In genomic region chr4:144142690-144143326, GRCh38 we compare ENCODE assay signal across 9 cellular contexts. TPM values are rescaled to one million over a fixed set of nuclear protein-coding genes. Genes with fewer than 3 reads are reported as not detected.
DNase-seq lines count a peak whose midpoint lies in the region; ATAC-seq and TF ChIP-seq lines count a peak whose summit lies in the region.
"Not testable (repeated sequence)": the region's sequence is repeated elsewhere in the genome, so short reads cannot be mapped to it uniquely, and the experiment has no call there.
"Had no signal": no experiment of that assay in that cellular context is flagged by ENCODE, and none has a peak within 500 bp of the region (broad histone marks: within the 10 kb centered on the region; RNA-seq: fewer than 3 reads in every experiment).

No MANE protein-coding gene starts in this region.

- not testable (repeated sequence) for H3K9me3 Mint-ChIP-seq in activated T-helper 1 cell treated with anti-CD3 and anti-CD28 coated beads, Interleukin-12 subunit alpha, Interleukin-12 subunit beta, Interleukin-2, Interleukin-4 antibody, amounts not matched to agents 30 ng/mL and 10 ng/mL and 1 ng/mL, durations not matched to agents 14 hours and 24 hours and 36 hours

- H3K27ac ChIP-seq in 22Rv1; neural cell (ENCODE audit: low read length): not testable (repeated sequence)

- H3K36me3 Mint-ChIP-seq in activated T-helper 1 cell treated with anti-CD3 and anti-CD28 coated beads, Interleukin-12 subunit alpha, Interleukin-12 subunit beta, Interleukin-2, Interleukin-4 antibody, amounts not matched to agents 30 ng/mL and 10 ng/mL and 1 ng/mL, durations not matched to agents 14 hours and 24 hours and 36 hours (ENCODE audit: low read depth): not testable (repeated sequence)

- not testable (repeated sequence) for H3K27ac Mint-ChIP-seq in activated T-helper 1 cell treated with anti-CD3 and anti-CD28 coated beads, Interleukin-12 subunit alpha, Interleukin-12 subunit beta, Interleukin-2, Interleukin-4 antibody, amounts not matched to agents 30 ng/mL and 10 ng/mL and 1 ng/mL, durations not matched to agents 14 hours and 24 hours and 36 hours

- ATAC-seq in GM21786 (IDR thresholded peaks at IDR 0.05; ENCODE audit: unreplicated experiment): peak; percentile 86
- peak; percentile 87 for ATAC-seq in HG03520 (IDR thresholded peaks at IDR 0.05; ENCODE audit: unreplicated experiment)

- not testable (repeated sequence) for H3K9ac ChIP-seq in neural cell (ENCODE audit: low read length)

- H2AFZ ChIP-seq in neural cell (ENCODE audit: low read depth, low read length): not testable (repeated sequence)

- H3K4me3 Mint-ChIP-seq in activated T-helper 1 cell treated with anti-CD3 and anti-CD28 coated beads, Interleukin-12 subunit alpha, Interleukin-12 subunit beta, Interleukin-2, Interleukin-4 antibody, amounts not matched to agents 30 ng/mL and 10 ng/mL and 1 ng/mL, durations not matched to agents 14 hours and 24 hours and 36 hours: not testable (repeated sequence)

- H3K9me2 ChIP-seq in neural cell (ENCODE audit: insufficient read depth, low read length): not testable (repeated sequence)

- H3K9me3 ChIP-seq in neural cell (ENCODE audit: low read length): not testable (repeated sequence)

- not testable (repeated sequence) for TF ChIP-seq EP300 in neural cell (conservative IDR thresholded peaks at IDR 0.05; ENCODE audit: poor library complexity, severe bottlenecking)

- H3K4me1 Mint-ChIP-seq in activated T-helper 1 cell treated with anti-CD3 and anti-CD28 coated beads, Interleukin-12 subunit alpha, Interleukin-12 subunit beta, Interleukin-2, Interleukin-4 antibody, amounts not matched to agents 30 ng/mL and 10 ng/mL and 1 ng/mL, durations not matched to agents 14 hours and 24 hours and 36 hours (ENCODE audit: low read depth): not testable (repeated sequence)

- peak; percentile 77 for TF ChIP-seq CTCF in 22Rv1 (IDR thresholded peaks at IDR 0.05)
- TF ChIP-seq CTCF in GM12874 (IDR thresholded peaks at IDR 0.05; ENCODE audit: insufficient read depth, low read depth, low read length): peak; percentile 55
- TF ChIP-seq CTCF in fibroblast of villous mesenchyme (IDR thresholded peaks at IDR 0.05; ENCODE audit: insufficient read depth, low read depth, low read length): peak; percentile 60
- peak; percentile 74 for TF ChIP-seq CTCF in neural cell (IDR thresholded peaks at IDR 0.05; ENCODE audit: poor library complexity, severe bottlenecking)

- H3K36me3 ChIP-seq in neural cell (ENCODE audit: insufficient read depth, low read length): not testable (repeated sequence)

- intact Hi-C loops in activated T-helper 1 cell treated with anti-CD3 and anti-CD28 coated beads, Interleukin-12 subunit alpha, Interleukin-12 subunit beta, Interleukin-2, Interleukin-4 antibody, amounts not matched to agents 30 ng/mL and 10 ng/mL and 1 ng/mL, durations not matched to agents 14 hours and 24 hours and 36 hours (cut with micrococcal nuclease): loop anchor here (1.0 kb wide), 1 partner anchor 369 kb away; no protein-coding TSS in a partner anchor

- H3F3A ChIP-seq in neural cell (ENCODE audit: insufficient read depth, low read length, poor library complexity, severe bottlenecking): not testable (repeated sequence)

- H3K79me2 ChIP-seq in neural cell (replicated peaks; ENCODE audit: insufficient read depth, low read length): not testable (repeated sequence)

- peak; percentile 53 for DNase-seq in NCI-H82 (lab: John Stamatoyannopoulos, UW)
- DNase-seq in activated T-helper 1 cell treated with anti-CD3 and anti-CD28 coated beads, Interleukin-12 subunit alpha, Interleukin-12 subunit beta, Interleukin-2, Interleukin-4 antibody, amounts not matched to agents 30 ng/mL and 10 ng/mL and 1 ng/mL, durations not matched to agents 14 hours and 24 hours and 36 hours (ENCODE audit: low spot score): peak; percentile 4
- peak; percentile 6 for DNase-seq in fibroblast of villous mesenchyme (ENCODE audit: low read depth)

- not testable (repeated sequence) for H3K27me3 ChIP-seq in neural cell (ENCODE audit: insufficient read depth, low read depth, low read length)

- not testable (repeated sequence) for H3K27me3 Mint-ChIP-seq in activated T-helper 1 cell treated with anti-CD3 and anti-CD28 coated beads, Interleukin-12 subunit alpha, Interleukin-12 subunit beta, Interleukin-2, Interleukin-4 antibody, amounts not matched to agents 30 ng/mL and 10 ng/mL and 1 ng/mL, durations not matched to agents 14 hours and 24 hours and 36 hours (ENCODE audit: insufficient read depth)

- H3K4me2 ChIP-seq in neural cell (ENCODE audit: low read length): not testable (repeated sequence)

- H4K20me1 ChIP-seq in neural cell (ENCODE audit: insufficient read depth): not testable (repeated sequence)

- H3K4me3 ChIP-seq in fibroblast of villous mesenchyme (ENCODE audit: low read depth, low read length); neural cell (ENCODE audit: low read length): not testable (repeated sequence)

- peak; percentile 61 for TF ChIP-seq RAD21 in neural cell (conservative IDR thresholded peaks at IDR 0.05)

TF ChIP-seq in neural cell, 6 proteins besides CTCF, POLR2A, EP300 and RAD21:
- peak; percentile 68 for TF ChIP-seq SMC3 (conservative IDR thresholded peaks at IDR 0.05; ENCODE audit: poor library complexity)

RNA-seq across cellular contexts. Expression of gene GYPA, which starts 2.3 kb away (rescaled TPM):
- total RNA-seq in activated T-helper 1 cell treated with anti-CD3 and anti-CD28 coated beads, Interleukin-12 subunit alpha, Interleukin-12 subunit beta, Interleukin-2, Interleukin-4 antibody, amounts not matched to agents 30 ng/mL and 10 ng/mL and 1 ng/mL, durations not matched to agents 14 hours and 24 hours and 36 hours: not detected in 2 replicates
- total RNA-seq in fibroblast of villous mesenchyme: not detected in 2 replicates
- polyA plus RNA-seq in neural cell: 1.1 TPM in 1 of 2 replicates, not detected in the other
- 0.97 TPM in 1 of 2 replicates, not detected in the other for polyA minus RNA-seq in neural cell
- total RNA-seq: omental fat pad had no signal
